ENCODE assay signal across 12 cellular contexts in genomic region chr9:129712595-129713524, GRCh38. TPM values are rescaled to one million over a fixed set of nuclear protein-coding genes. Genes with fewer than 3 reads are reported as not detected.
DNase-seq lines count a peak whose midpoint lies in the region; TF ChIP-seq lines count a peak whose summit lies in the region.
"Had no signal": no experiment of that assay in that cellular context is flagged by ENCODE, and none has a peak within 500 bp of the region (broad histone marks: within the 10 kb centered on the region; RNA-seq: fewer than 3 reads in every experiment).

No MANE protein-coding gene starts in this region.

- WGBS in endodermal cell (ENCODE audit: insufficient coverage in 1 of 2, insufficient read length in 1 of 2), 2 experiments, result 78 to 81% methylated on average over 25 to 34 of the region's 34 CpGs
- 57 to 65% (median 61%) methylated on average over 21 to 34 of the region's 34 CpGs for WGBS in adrenal gland, 4 donors

- H3K4me3 Mint-ChIP-seq in endodermal cell, result no peak overlapping the region
- H3K4me3 Mint-ChIP-seq in progenitor cell of endocrine pancreas (ENCODE audit: low read depth), result no peak overlapping the region

- H3K4me1 Mint-ChIP-seq in endodermal cell, result peaks cover 37% of the 10 kb centered on the region
- peaks cover 20% of the 10 kb centered on the region for H3K4me1 Mint-ChIP-seq in progenitor cell of endocrine pancreas (ENCODE audit: low read depth)

- TF ChIP-seq CTCF in endodermal cell (conservative IDR thresholded peaks at IDR 0.05) (no peak), progenitor cell of endocrine pancreas (IDR thresholded peaks at IDR 0.05; ENCODE audit: unreplicated experiment) (no peak), adrenal gland (IDR thresholded peaks at IDR 0.05) (no peak)

- intact Hi-C loops in adrenal gland (cut with DNase I), result no loop called here

- H3K36me3 Mint-ChIP-seq in endodermal cell (ENCODE audit: low read depth), result no peaks in the 10 kb centered on the region
- H3K36me3 Mint-ChIP-seq in progenitor cell of endocrine pancreas (ENCODE audit: insufficient read depth), result no peaks in the 10 kb centered on the region

- no peaks in the 10 kb centered on the region for H3K27me3 Mint-ChIP-seq in endodermal cell (ENCODE audit: insufficient read depth)
- peaks cover 3% of the 10 kb centered on the region for H3K27me3 Mint-ChIP-seq in progenitor cell of endocrine pancreas

- peak overlapping the region; percentile 90 for H3K4me2 ChIP-seq in BLaER1

- no peak overlapping the region for H3K9ac ChIP-seq in BLaER1
- peak overlapping the region; percentile 52 for H3K9ac ChIP-seq in NT2/D1 (ENCODE audit: insufficient read length, low read depth)
- no peak overlapping the region for H3K9ac ChIP-seq in endodermal cell (ENCODE audit: extremely low read depth, low read length, poor library complexity, severe bottlenecking)

- H3K9me3 ChIP-seq in BLaER1 (no peaks in the 10 kb centered on the region), NT2/D1 (ENCODE audit: insufficient read depth, low read length) (no peaks in the 10 kb centered on the region), endodermal cell (ENCODE audit: control insufficient read depth, low read length) (no peaks in the 10 kb centered on the region), adrenal gland (replicated peaks in 1 of 3) (no peaks in the 10 kb centered on the region)

- TF ChIP-seq POLR2A in adrenal gland (IDR thresholded peaks at IDR 0.05), result no peak

- peaks cover 57% of the 10 kb centered on the region for H3K27me3 ChIP-seq in BLaER1
- H3K27me3 ChIP-seq in NT2/D1 (ENCODE audit: insufficient read depth, insufficient read length), result no peaks in the 10 kb centered on the region
- H3K27me3 ChIP-seq in endodermal cell (ENCODE audit: control insufficient read depth, insufficient read depth, low read length, poor library complexity, severe bottlenecking), result no peaks in the 10 kb centered on the region
- no peaks in the 10 kb centered on the region for H3K27me3 ChIP-seq in adrenal gland

- DNase-seq in NT2/D1 (ENCODE audit: low read depth, low spot score) (no peak), endodermal cell (peak; percentile 52), progenitor cell of endocrine pancreas (ENCODE audit: low spot score, unreplicated experiment) (no peak), NK-92 (lab: John Stamatoyannopoulos, UW; ENCODE audit: unreplicated experiment) (no peak), DMS53 treated with DMSO at 0.1 percent for 48 hours (lab: John Stamatoyannopoulos, UW; ENCODE audit: unreplicated experiment) (no peak), adrenal gland (no peak)
- no peak for DNase-seq in stimulated activated CD4-positive, alpha-beta T cell treated with anti-CD3 and anti-CD28 coated beads, Interleukin-4, amount 100 ng/mL, for 24 hours
- DNase-seq: activated T-cell treated with anti-CD3 and anti-CD28 coated beads for 4 hours; stimulated activated naive CD4-positive, alpha-beta T cell treated with Interleukin-2 at 50 U/mL for 16 hours had no signal

- H3K36me3 ChIP-seq in BLaER1 (no peaks in the 10 kb centered on the region), NT2/D1 (ENCODE audit: insufficient read depth, insufficient read length, low read length) (no peaks in the 10 kb centered on the region), endodermal cell (ENCODE audit: control insufficient read depth, insufficient read depth, low read length) (no peaks in the 10 kb centered on the region), adrenal gland (replicated peaks in 1 of 2) (no peaks in the 10 kb centered on the region)

- H3K27ac Mint-ChIP-seq in endodermal cell, result peak overlapping the region; percentile 88
- peak overlapping the region; percentile 73 for H3K27ac Mint-ChIP-seq in progenitor cell of endocrine pancreas

- H4K20me1 ChIP-seq in BLaER1, result peaks cover 50% of the 10 kb centered on the region

- peaks cover 75% of the 10 kb centered on the region for H3K4me1 ChIP-seq in BLaER1
- H3K4me1 ChIP-seq in NT2/D1 (ENCODE audit: insufficient read depth, insufficient read length), result peaks cover 26% of the 10 kb centered on the region
- peaks cover 16% of the 10 kb centered on the region for H3K4me1 ChIP-seq in endodermal cell (ENCODE audit: control insufficient read depth, insufficient read depth, low read length)
- no peaks in the 10 kb centered on the region for H3K4me1 ChIP-seq in adrenal gland (replicated peaks in 1 of 2)

- H3K9me3 Mint-ChIP-seq in endodermal cell (no peaks in the 10 kb centered on the region), progenitor cell of endocrine pancreas (ENCODE audit: low read depth) (no peaks in the 10 kb centered on the region)

- H3K27ac ChIP-seq in BLaER1 (no peak overlapping the region), endodermal cell (ENCODE audit: low read depth, low read length) (peak overlapping the region; percentile 82), adrenal gland (peak overlapping the region in 1 of 5 donors; percentile 16)

- peak overlapping the region; percentile 38 for H3K4me3 ChIP-seq in BLaER1
- no peak overlapping the region for H3K4me3 ChIP-seq in NT2/D1 (ENCODE audit: insufficient read length, low read depth)
- H3K4me3 ChIP-seq in endodermal cell (ENCODE audit: low read length), result no peak overlapping the region
- H3K4me3 ChIP-seq in adrenal gland, result no peak overlapping the region

RNA-seq across cellular contexts. Expression of gene PTGES, which starts 40.0 kb away (rescaled TPM):
- total RNA-seq in endodermal cell (under 1 TPM; 0.29 to 0.62 TPM), progenitor cell of endocrine pancreas (0.19 TPM in 1 of 2 replicates, not detected in the other), adrenal gland (1 to 10 TPM in 5 of 8 donors, under 1 TPM in 2, not detected in 1; 0.12 to 2.8 (median 1.3) TPM)
- polyA plus RNA-seq in endodermal cell (2013, experiment 1 of 2), result 2.9 TPM
- polyA plus RNA-seq in endodermal cell (2013, experiment 2 of 2), result 3.2 TPM
- polyA plus RNA-seq in adrenal gland, result 1 to 10 TPM; 1.2 to 4.4 (median 3.7) TPM

RNA-seq across cellular contexts. Expression of gene PRRX2, which starts 47.4 kb away (rescaled TPM):
- 1 to 10 TPM; 1.0 to 3.8 TPM for total RNA-seq in endodermal cell
- 5.4 TPM for polyA plus RNA-seq in endodermal cell (2013, experiment 1 of 2)
- polyA plus RNA-seq in endodermal cell (2013, experiment 2 of 2), result 6.0 TPM
- 0.79 and 0.91 TPM in 2 replicates for total RNA-seq in progenitor cell of endocrine pancreas
- total RNA-seq in adrenal gland, result 1 to 10 TPM; 1.7 to 8.3 (median 4.0) TPM
- polyA plus RNA-seq in adrenal gland, result 10 to 100 TPM in 1 of 3 donors, 1 to 10 TPM in 1, under 1 TPM in 1; 0.15 to 14.2 (median 8.1) TPM
- total RNA-seq: glomerular endothelial cell, HT1080 had no signal
